Comparison of ENCODE assay signal across 17 cellular contexts in the genomic region with DNA sequence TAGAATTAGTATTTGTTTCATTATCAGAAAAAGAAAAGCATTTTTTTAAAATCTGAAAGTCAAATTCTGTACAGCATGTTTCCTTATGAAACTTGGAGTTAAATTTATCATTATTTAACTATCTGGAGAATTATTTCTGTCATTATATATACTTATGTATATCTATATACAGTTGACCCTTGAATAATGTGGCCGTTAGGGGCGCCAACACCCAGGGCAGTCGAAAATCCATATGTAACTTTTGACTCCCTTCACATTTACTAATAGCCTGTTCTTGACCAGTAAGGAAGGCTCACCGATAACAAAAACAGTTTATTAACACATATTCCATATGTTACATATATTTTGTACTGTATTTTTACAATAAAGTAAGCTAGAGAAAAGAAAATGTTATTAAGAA.
DNase-seq lines count a peak whose midpoint lies in the region; ATAC-seq, FAIRE-seq and TF ChIP-seq lines count a peak whose summit lies in the region.
"Had no signal": no experiment of that assay in that cellular context is flagged by ENCODE, and none has a peak within 500 bp of the region (broad histone marks: within the 10 kb centered on the region; RNA-seq: fewer than 3 reads in every experiment).

No MANE protein-coding gene starts in this region.

- no peak overlapping the region for H3K4me2 ChIP-seq in OCI-LY3 (ENCODE audit: low read length)
- H3K4me2 ChIP-seq in hepatocyte: no peak overlapping the region

- DNase-seq in BE2C (no peak), choroid plexus epithelial cell (ENCODE audit: low read depth) (no peak), hepatocyte (ENCODE audit: low spot score) (no peak), SW 1271 (lab: John Stamatoyannopoulos, UW) (no peak), small intestine (no peak), ACHN (no peak)
- DNase-seq: activated CD4-positive, alpha-beta memory T cell treated with anti-CD3 and anti-CD28 coated beads, Interleukin-2, amount 10 ng/mL, durations not matched to agents 7 days and 5 days; foreskin fibroblast; GF-D8; left ventricle myocardium inferior; NCI-H1436 treated with DMSO at 0.1 percent for 48 hours; NK-92 treated with Interleukin-12 subunit alpha and Interleukin-12 subunit beta, amount 100 ng/mL, for 24 hours; stimulated activated CD4-positive, alpha-beta T cell treated with anti-CD3 and anti-CD28 coated beads, Interleukin-4, amount 100 ng/mL, for 4 hours had no signal

- no peak overlapping the region for H2AFZ ChIP-seq in OCI-LY3 (ENCODE audit: low read depth, low read length)
- no peak overlapping the region for H2AFZ ChIP-seq in hepatocyte
- H2AFZ ChIP-seq: parathyroid adenoma had no signal

- peak; percentile 49 for ATAC-seq in GM18867 (IDR thresholded peaks at IDR 0.05; ENCODE audit: unreplicated experiment)

- no peak overlapping the region for H3K9ac ChIP-seq in OCI-LY3 (ENCODE audit: low read length)
- H3K9ac ChIP-seq: parathyroid adenoma had no signal

- no peaks in the 10 kb centered on the region for H3K27me3 ChIP-seq in BE2C
- no peaks in the 10 kb centered on the region for H3K27me3 ChIP-seq in OCI-LY3 (ENCODE audit: low read depth, low read length)
- no peaks in the 10 kb centered on the region for H3K27me3 ChIP-seq in hepatocyte
- H3K27me3 ChIP-seq in small intestine (ENCODE audit: control insufficient read depth in 2 of 2, insufficient read depth in 2 of 2, low read length in 2 of 2): no peaks in the 10 kb centered on the region
- H3K27me3 ChIP-seq: SJSA1 had no signal

- H3K9me2 ChIP-seq in hepatocyte (replicated peaks; ENCODE audit: insufficient read depth): no peaks in the 10 kb centered on the region

- H3K79me2 ChIP-seq in OCI-LY3 (ENCODE audit: low read length) (no peaks in the 10 kb centered on the region), hepatocyte (no peaks in the 10 kb centered on the region)
- H3K79me2 ChIP-seq: parathyroid adenoma had no signal

- peak; percentile 17; the same call in 1 of the 2 replicates for TF ChIP-seq CTCF in BE2C (IDR thresholded peaks at IDR 0.05; ENCODE audit: low read depth, low read length)
- TF ChIP-seq CTCF in OCI-LY3 (IDR thresholded peaks at IDR 0.05; ENCODE audit: low read depth, low read length): peak; percentile 58
- TF ChIP-seq CTCF in choroid plexus epithelial cell (conservative IDR thresholded peaks at IDR 0.05; ENCODE audit: low read depth, low read length): peak; percentile 28
- TF ChIP-seq CTCF in hepatocyte (IDR thresholded peaks at IDR 0.05; ENCODE audit: poor library complexity): no peak

- H3K36me3 ChIP-seq in BE2C (peaks cover 4% of the 10 kb centered on the region; the same call in 1 of the 2 replicates), OCI-LY3 (replicated peaks; ENCODE audit: low read depth, low read length) (no peaks in the 10 kb centered on the region), hepatocyte (replicated peaks; ENCODE audit: insufficient read depth, low read depth) (no peaks in the 10 kb centered on the region), small intestine (ENCODE audit: control insufficient read depth in 2 of 2, insufficient read depth in 2 of 2, low read length in 2 of 2) (no peaks in the 10 kb centered on the region)
- H3K36me3 ChIP-seq: left ventricle myocardium inferior, SJSA1 had no signal

- no peaks in the 10 kb centered on the region for H3K9me3 ChIP-seq in BE2C
- no peaks in the 10 kb centered on the region for H3K9me3 ChIP-seq in OCI-LY3 (ENCODE audit: insufficient read depth, low read length)
- H3K9me3 ChIP-seq in hepatocyte (ENCODE audit: low read depth): no peaks in the 10 kb centered on the region
- H3K9me3 ChIP-seq in small intestine (ENCODE audit: control insufficient read depth, low read depth): no peaks in the 10 kb centered on the region
- H3K9me3 ChIP-seq: left ventricle myocardium inferior, SJSA1 had no signal

- FAIRE-seq in small intestine (lab: Jason Lieb, UNC): no peak

- in situ Hi-C loops in ACHN (cut with HindIII; ENCODE audit: low pct_ligation_motif_present, low pct_unique_long_range_greater_than_20kb, low sequenced_read_pairs): no loop called here

- H3K4me3 ChIP-seq in BE2C (ENCODE audit: low read depth, low read length) (no peak overlapping the region), OCI-LY3 (ENCODE audit: low read length) (no peak overlapping the region), choroid plexus epithelial cell (ENCODE audit: low read depth, low read length) (no peak overlapping the region), hepatocyte (no peak overlapping the region), small intestine (ENCODE audit: low read depth in 1 of 2, low read length in 2 of 2) (no peak overlapping the region)
- H3K4me3 ChIP-seq: left ventricle myocardium inferior, SJSA1 had no signal

- H3K4me1 ChIP-seq in BE2C (peaks cover 7% of the 10 kb centered on the region), OCI-LY3 (ENCODE audit: low read length) (peaks cover 17% of the 10 kb centered on the region), hepatocyte (ENCODE audit: insufficient read depth) (no peaks in the 10 kb centered on the region), small intestine (ENCODE audit: control insufficient read depth in 2 of 2, insufficient read depth in 1 of 2, low read depth in 1 of 2, low read length in 1 of 2) (no peaks in the 10 kb centered on the region)
- H3K4me1 ChIP-seq: parathyroid adenoma, SJSA1 had no signal

- H3K27ac ChIP-seq in OCI-LY3 (ENCODE audit: low read length): no peak overlapping the region
- no peak overlapping the region for H3K27ac ChIP-seq in hepatocyte
- no peak overlapping the region for H3K27ac ChIP-seq in small intestine (ENCODE audit: low read depth in 1 of 2, low read length in 1 of 2)
- H3K27ac ChIP-seq: left ventricle myocardium inferior, parathyroid adenoma, SJSA1 had no signal

- no peaks in the 10 kb centered on the region for H4K20me1 ChIP-seq in OCI-LY3 (ENCODE audit: insufficient read depth, low read length)
- H4K20me1 ChIP-seq in hepatocyte (ENCODE audit: insufficient read depth, poor library complexity, severe bottlenecking): no peaks in the 10 kb centered on the region

- 51% methylated on average over 4 of the region's 4 CpGs for WGBS in hepatocyte (ENCODE audit: low lambda C conversion rate, missing lambda C conversion rate)
- WGBS in small intestine, 3 donors: 64 to 70% (median 70%) methylated on average over 4 of the region's 4 CpGs
